21 cellular contexts compared by ENCODE assay signal in genomic region chr14:83251402-83251801, GRCh38.
"Had no signal": no experiment of that assay in that cellular context is flagged by ENCODE, and none has a peak within 500 bp of the region (broad histone marks: within the 10 kb centered on the region; RNA-seq: fewer than 3 reads in every experiment).

No MANE protein-coding gene starts in this region.

- H3K9ac ChIP-seq: neural progenitor cell, parathyroid adenoma had no signal

- ATAC-seq: left ventricle myocardium superior; lower lobe of right lung; naive thymus-derived CD4-positive, alpha-beta T cell; right lobe of liver; stimulated activated memory B cell treated with anti-CD40 and anti-IgM and Interleukin-4, amounts not matched to agents 10 μg/mL and 1 μg/mL and 100 μg/mL, for 72 hours; stimulated activated naive CD8-positive, alpha-beta T cell treated with anti-CD3 and anti-CD28 coated beads, Interleukin-15, Interleukin-2, amounts not matched to agents 100 U/mL and 50 U/mL, for 24 hours; upper lobe of right lung had no signal

- H3K9me3 ChIP-seq: esophagus muscularis mucosa, lower lobe of right lung, right lobe of liver, thoracic aorta, transverse colon, upper lobe of right lung, vagina had no signal

- H3K27ac ChIP-seq: colonic mucosa, esophagus muscularis mucosa, lower lobe of right lung, neural progenitor cell, parathyroid adenoma, right lobe of liver, spleen, thoracic aorta, transverse colon, upper lobe of right lung, vagina had no signal

- H3K4me2 ChIP-seq: neural progenitor cell had no signal

- H3K36me3 ChIP-seq: colonic mucosa, esophagus muscularis mucosa, lower lobe of right lung, neural progenitor cell, right lobe of liver, spleen, thoracic aorta, transverse colon, upper lobe of right lung, vagina had no signal

- H2AFZ ChIP-seq: neural progenitor cell, parathyroid adenoma had no signal

- H3K79me2 ChIP-seq: parathyroid adenoma had no signal

- H3K4me3 ChIP-seq: colonic mucosa, esophagus muscularis mucosa, lower lobe of right lung, neural progenitor cell, right lobe of liver, spleen, thoracic aorta, transverse colon, upper lobe of right lung, vagina had no signal

- H3K4me1 ChIP-seq: colonic mucosa, esophagus muscularis mucosa, lower lobe of right lung, neural progenitor cell, parathyroid adenoma, right lobe of liver, spleen, transverse colon, upper lobe of right lung, vagina had no signal

- H3K27me3 ChIP-seq: colonic mucosa, esophagus muscularis mucosa, neural progenitor cell, right lobe of liver, spleen, transverse colon, upper lobe of right lung, vagina had no signal

- DNase-seq: colonic mucosa; effector CD8-positive, alpha-beta T cell; endodermal cell; head of caudate nucleus; left ventricle myocardium superior; lower lobe of right lung; midbrain; naive thymus-derived CD4-positive, alpha-beta T cell; right lobe of liver; spleen; stimulated activated CD4-positive, alpha-beta T cell treated with anti-CD3 and anti-CD28 coated beads, Interleukin-4, amount 100 ng/mL, for 4 hours; stimulated activated naive CD8-positive, alpha-beta T cell treated with anti-CD3 and anti-CD28 coated beads, Interleukin-15, Interleukin-2, amounts not matched to agents 100 U/mL and 50 U/mL, for 24 hours; substantia nigra; transverse colon; upper lobe of right lung had no signal
